ENCODE assay signal across 8 cellular contexts in genomic region chr14:60722836-60723217, GRCh38. TPM values are rescaled to one million over a fixed set of nuclear protein-coding genes. Genes with fewer than 3 reads are reported as not detected.
DNase-seq lines count a peak whose midpoint lies in the region; ATAC-seq and TF ChIP-seq lines count a peak whose summit lies in the region.

No MANE protein-coding gene starts in this region.

- no peaks in the 10 kb centered on the region for H3K36me3 ChIP-seq in lung (ENCODE audit: control insufficient read depth in 2 of 2, insufficient read depth in 2 of 2, low read length in 2 of 2)
- no peaks in the 10 kb centered on the region for H3K36me3 ChIP-seq in aorta (ENCODE audit: control insufficient read depth in 1 of 2, insufficient read depth in 2 of 2, low read length in 1 of 2)

- no peaks in the 10 kb centered on the region for H3K9me3 Mint-ChIP-seq in chondrocyte (ENCODE audit: low read depth)

- H3K27me3 ChIP-seq in lung (ENCODE audit: control insufficient read depth, insufficient read depth) (no peaks in the 10 kb centered on the region), aorta (ENCODE audit: control insufficient read depth in 1 of 2, insufficient read depth in 2 of 2, low read length in 1 of 2) (no peaks in the 10 kb centered on the region)

- TF ChIP-seq CTCF in GM12864 (IDR thresholded peaks at IDR 0.05; ENCODE audit: low read depth, low read length, missing control alignments): no peak
- TF ChIP-seq CTCF in chondrocyte (IDR thresholded peaks at IDR 0.05): no peak
- TF ChIP-seq CTCF in lung (IDR thresholded peaks at IDR 0.05; ENCODE audit: control extremely low read depth, extremely low read depth): no peak

- peaks cover 12% of the 10 kb centered on the region for H3K36me3 Mint-ChIP-seq in chondrocyte (ENCODE audit: low read depth)

- WGBS in lung, 2 donors: 0 to 1% methylated on average over 6 to 21 of the region's 21 CpGs
- 1% methylated on average over 20 to 21 of the region's 21 CpGs for WGBS in aorta, 2 donors

- H3K4me1 ChIP-seq in lung (ENCODE audit: control insufficient read depth in 2 of 2, insufficient read depth in 2 of 2, low read length in 2 of 2) (peaks cover 0 to 10% of the 10 kb centered on the region in 2 donors), aorta (ENCODE audit: control insufficient read depth in 1 of 2, insufficient read depth in 2 of 2, low read length in 2 of 2) (no peaks in the 10 kb centered on the region)

- DNase-seq in GM12864 (ENCODE audit: low read depth): no peak
- peak; percentile 52 for DNase-seq in NCI-H2171 (lab: John Stamatoyannopoulos, UW)
- DNase-seq in chondrocyte (ENCODE audit: low spot score): no peak
- DNase-seq in lung (ENCODE audit: low spot score): no peak
- peak; percentile 53 to 72 for DNase-seq in aorta
- DNase-seq in inferior parietal cortex (ENCODE audit: extremely low spot score): no peak

- H3K27me3 Mint-ChIP-seq in chondrocyte (ENCODE audit: low read depth): no peaks in the 10 kb centered on the region

- intact Hi-C loops in aorta (cut with DNase I): loop anchor here (5.0 to 10.0 kb wide), 5 partner anchors 66 to 532 kb away; partner anchors contain the start of genes SLC38A6 (in 1 of the 2) and TRMT5 (in 1 of the 2)

- H3K4me3 ChIP-seq in GM12864 (ENCODE audit: low read depth, low read length): peak overlapping the region; percentile 56
- peak overlapping the region; percentile 62 for H3K4me3 ChIP-seq in lung
- peak overlapping the region; percentile 19 to 74 for H3K4me3 ChIP-seq in aorta (ENCODE audit: low read length in 2 of 2)

- H3K4me1 Mint-ChIP-seq in chondrocyte (ENCODE audit: low read depth): peaks cover 35% of the 10 kb centered on the region

- peak overlapping the region; percentile 86 for H3K4me3 Mint-ChIP-seq in chondrocyte (ENCODE audit: unreplicated experiment)

- H3K9me3 ChIP-seq in lung (ENCODE audit: control insufficient read depth in 2 of 2, insufficient read depth in 1 of 2, low read length in 1 of 2): peaks cover 0 to 2% of the 10 kb centered on the region in 2 donors
- no peaks in the 10 kb centered on the region for H3K9me3 ChIP-seq in aorta (ENCODE audit: control insufficient read depth, low read length)

- peak overlapping the region; percentile 94 for H3K27ac Mint-ChIP-seq in chondrocyte (ENCODE audit: unreplicated experiment)

- H3K27ac ChIP-seq in lung (ENCODE audit: low read depth in 1 of 2, low read length in 1 of 2): no peak overlapping the region
- H3K27ac ChIP-seq in aorta (ENCODE audit: low read depth in 1 of 2, low read length in 2 of 2): no peak overlapping the region

- ATAC-seq in lung (ENCODE audit: insufficient read depth, low FRiP score) (no peak), aorta (ENCODE audit: low FRiP score) (peak; percentile 26), GM18517 (IDR thresholded peaks at IDR 0.05; ENCODE audit: unreplicated experiment) (no peak), HG03108 (IDR thresholded peaks at IDR 0.05; ENCODE audit: unreplicated experiment) (no peak)

RNA-seq across cellular contexts. Expression of gene SIX4, which starts 1.3 kb away (rescaled TPM):
- total RNA-seq in chondrocyte (26.0 to 44.9 TPM (median 26.2 TPM) in 3 replicates), lung (1 to 10 TPM; 5.2 to 7.1 TPM), aorta (1 to 10 TPM; 3.0 to 6.0 TPM)
- polyA plus RNA-seq in lung (1 to 10 TPM; 1.0 to 1.1 TPM), aorta (under 1 TPM; 0.50 to 0.82 TPM)

RNA-seq across cellular contexts. Expression of gene MNAT1, which starts 11.7 kb away (rescaled TPM):
- total RNA-seq in chondrocyte (42.4 to 71.1 TPM (median 42.7 TPM) in 3 replicates), lung (10 to 100 TPM; 25.5 to 85.5 TPM), aorta (10 to 100 TPM; 38.2 to 41.1 TPM)
- polyA plus RNA-seq in lung (10 to 100 TPM; 16.7 to 17.7 TPM), aorta (10 to 100 TPM; 23.7 to 25.7 TPM)

Comparison
In these comparisons a context has a peak if more than half of its experiments do, and no peak if none do; other contexts are left out.
1. DNase-seq: peak in NCI-H2171 (single experiment) and aorta (2 of 2); none in GM12864 (single experiment), chondrocyte (single experiment), lung (single experiment) and inferior parietal cortex (single experiment).
2. Peak in every context shown above with its lines, with median percentiles within 50 percentile points of each other: H3K4me3 ChIP-seq.